9 cellular contexts compared by ENCODE assay signal in genomic region chr1:83693409-83694126, GRCh38.
DNase-seq lines count a peak whose midpoint lies in the region; ATAC-seq and TF ChIP-seq lines count a peak whose summit lies in the region.
"Had no signal": no experiment of that assay in that cellular context is flagged by ENCODE, and none has a peak within 500 bp of the region (broad histone marks: within the 10 kb centered on the region; RNA-seq: fewer than 3 reads in every experiment).

No MANE protein-coding gene starts in this region.

- peaks cover 20% of the 10 kb centered on the region for H3K4me1 Mint-ChIP-seq in activated CD4-positive, alpha-beta T cell treated with anti-CD3 and anti-CD28 coated beads, Interleukin-2, amount 10 ng/mL, durations not matched to agents 24 days and 14 days
- peaks cover 17% of the 10 kb centered on the region for H3K4me1 Mint-ChIP-seq in activated CD8-positive, alpha-beta T cell treated with anti-CD3 and anti-CD28 coated beads, Interleukin-2, amount 10 ng/mL, durations not matched to agents 7 days and 5 days (ENCODE audit: low read depth)
- H3K4me1 Mint-ChIP-seq in activated CD8-positive, alpha-beta memory T cell treated with anti-CD3 and anti-CD28 coated beads, Interleukin-2, amount 10 ng/mL, durations not matched to agents 7 days and 5 days = no peaks in the 10 kb centered on the region

- no peaks in the 10 kb centered on the region for H3K27me3 ChIP-seq in brain microvascular endothelial cell (replicated peaks)

- CTCF ChIA-PET in activated CD8-positive, alpha-beta T cell treated with anti-CD3 and anti-CD28 coated beads, Interleukin-2, amount 10 ng/mL, durations not matched to agents 7 days and 5 days (lab: Charles Lee) = no interaction called here
- CTCF ChIA-PET in activated CD8-positive, alpha-beta memory T cell treated with anti-CD3 and anti-CD28 coated beads, Interleukin-2, amount 10 ng/mL, durations not matched to agents 7 days and 5 days (lab: Charles Lee) = no interaction called here

- H3K27me3 Mint-ChIP-seq in activated CD4-positive, alpha-beta T cell treated with anti-CD3 and anti-CD28 coated beads, Interleukin-2, amount 10 ng/mL, durations not matched to agents 24 days and 14 days = peaks cover 7% of the 10 kb centered on the region
- no peaks in the 10 kb centered on the region for H3K27me3 Mint-ChIP-seq in activated CD8-positive, alpha-beta T cell treated with anti-CD3 and anti-CD28 coated beads, Interleukin-2, amount 10 ng/mL, durations not matched to agents 7 days and 5 days (ENCODE audit: low read depth)
- H3K27me3 Mint-ChIP-seq in activated CD8-positive, alpha-beta memory T cell treated with anti-CD3 and anti-CD28 coated beads, Interleukin-2, amount 10 ng/mL, durations not matched to agents 7 days and 5 days = peaks cover 13% of the 10 kb centered on the region

- H3K4me3 Mint-ChIP-seq in activated CD4-positive, alpha-beta T cell treated with anti-CD3 and anti-CD28 coated beads, Interleukin-2, amount 10 ng/mL, durations not matched to agents 24 days and 14 days = peak overlapping the region; percentile 87
- peak overlapping the region; percentile 74 for H3K4me3 Mint-ChIP-seq in activated CD8-positive, alpha-beta T cell treated with anti-CD3 and anti-CD28 coated beads, Interleukin-2, amount 10 ng/mL, durations not matched to agents 7 days and 5 days
- H3K4me3 Mint-ChIP-seq in activated CD8-positive, alpha-beta memory T cell treated with anti-CD3 and anti-CD28 coated beads, Interleukin-2, amount 10 ng/mL, durations not matched to agents 7 days and 5 days = no peak overlapping the region

- POLR2A ChIA-PET in activated CD8-positive, alpha-beta T cell treated with anti-CD3 and anti-CD28 coated beads, Interleukin-2, amount 10 ng/mL, durations not matched to agents 7 days and 5 days (lab: Charles Lee) = no interaction called here

- intact Hi-C loops in activated CD4-positive, alpha-beta T cell treated with anti-CD3 and anti-CD28 coated beads, Interleukin-2, amount 10 ng/mL, durations not matched to agents 24 days and 14 days (cut with micrococcal nuclease) = no loop called here

- no peak overlapping the region for H3K4me3 ChIP-seq in brain microvascular endothelial cell (ENCODE audit: low read depth, low read length)

- H3K27ac Mint-ChIP-seq in activated CD4-positive, alpha-beta T cell treated with anti-CD3 and anti-CD28 coated beads, Interleukin-2, amount 10 ng/mL, durations not matched to agents 24 days and 14 days = no peak overlapping the region
- no peak overlapping the region for H3K27ac Mint-ChIP-seq in activated CD8-positive, alpha-beta T cell treated with anti-CD3 and anti-CD28 coated beads, Interleukin-2, amount 10 ng/mL, durations not matched to agents 7 days and 5 days
- no peak overlapping the region for H3K27ac Mint-ChIP-seq in activated CD8-positive, alpha-beta memory T cell treated with anti-CD3 and anti-CD28 coated beads, Interleukin-2, amount 10 ng/mL, durations not matched to agents 7 days and 5 days

- no peak for DNase-seq in activated CD4-positive, alpha-beta T cell treated with anti-CD3 and anti-CD28 coated beads, Interleukin-2, amount 10 ng/mL, durations not matched to agents 24 days and 14 days
- no peak for DNase-seq in activated CD4-positive, alpha-beta T cell treated with anti-CD3 and anti-CD28 coated beads, Interleukin-2, amount 50 U/mL, for 48 hours
- DNase-seq in activated CD8-positive, alpha-beta T cell treated with anti-CD3 and anti-CD28 coated beads, Interleukin-2, amount 10 ng/mL, durations not matched to agents 7 days and 5 days = no peak
- DNase-seq in islet precursor cell (peak; percentile 72), superior temporal gyrus (ENCODE audit: extremely low spot score) (peak; percentile 51), HuH-7.5 (ENCODE audit: low spot score) (no peak), brain microvascular endothelial cell (no peak)
- DNase-seq in activated CD8-positive, alpha-beta memory T cell treated with anti-CD3 and anti-CD28 coated beads, Interleukin-2, amount 10 ng/mL, durations not matched to agents 7 days and 5 days = no peak

- ATAC-seq in activated CD8-positive, alpha-beta T cell treated with anti-CD3 and anti-CD28 coated beads, Interleukin-2, amount 10 ng/mL, durations not matched to agents 7 days and 5 days = no peak
- ATAC-seq in activated CD8-positive, alpha-beta memory T cell treated with anti-CD3 and anti-CD28 coated beads, Interleukin-2, amount 10 ng/mL, durations not matched to agents 7 days and 5 days = no peak

- no peaks in the 10 kb centered on the region for H3K36me3 Mint-ChIP-seq in activated CD4-positive, alpha-beta T cell treated with anti-CD3 and anti-CD28 coated beads, Interleukin-2, amount 10 ng/mL, durations not matched to agents 24 days and 14 days (ENCODE audit: low read depth)
- no peaks in the 10 kb centered on the region for H3K36me3 Mint-ChIP-seq in activated CD8-positive, alpha-beta T cell treated with anti-CD3 and anti-CD28 coated beads, Interleukin-2, amount 10 ng/mL, durations not matched to agents 7 days and 5 days (ENCODE audit: low read depth)
- no peaks in the 10 kb centered on the region for H3K36me3 Mint-ChIP-seq in activated CD8-positive, alpha-beta memory T cell treated with anti-CD3 and anti-CD28 coated beads, Interleukin-2, amount 10 ng/mL, durations not matched to agents 7 days and 5 days

- H3K27ac ChIP-seq in brain microvascular endothelial cell = no peak overlapping the region
- H3K27ac ChIP-seq: C4-2B had no signal

- no peak for TF ChIP-seq CTCF in brain microvascular endothelial cell (IDR thresholded peaks at IDR 0.05; ENCODE audit: low read depth, low read length, missing control alignments)

- H3K9me3 Mint-ChIP-seq in activated CD4-positive, alpha-beta T cell treated with anti-CD3 and anti-CD28 coated beads, Interleukin-2, amount 10 ng/mL, durations not matched to agents 24 days and 14 days = peaks cover 16% of the 10 kb centered on the region
- H3K9me3 Mint-ChIP-seq in activated CD8-positive, alpha-beta T cell treated with anti-CD3 and anti-CD28 coated beads, Interleukin-2, amount 10 ng/mL, durations not matched to agents 7 days and 5 days (ENCODE audit: insufficient read depth) = no peaks in the 10 kb centered on the region
- peaks cover 4% of the 10 kb centered on the region for H3K9me3 Mint-ChIP-seq in activated CD8-positive, alpha-beta memory T cell treated with anti-CD3 and anti-CD28 coated beads, Interleukin-2, amount 10 ng/mL, durations not matched to agents 7 days and 5 days (ENCODE audit: low read depth)

- no peaks in the 10 kb centered on the region for H3K36me3 ChIP-seq in brain microvascular endothelial cell (replicated peaks)

- in situ Hi-C loops in brain microvascular endothelial cell (cut with HindIII; ENCODE audit: low pct_ligation_motif_present, low sequenced_read_pairs) = no loop called here

Comparison
In these comparisons a context has a peak if more than half of its experiments do, and no peak if none do; other contexts are left out.
1. DNase-seq: peak in islet precursor cell (single experiment) and superior temporal gyrus (single experiment); none in activated CD4-positive, alpha-beta T cell treated with anti-CD3 and anti-CD28 coated beads, Interleukin-2, amount 10 ng/mL, durations not matched to agents 24 days and 14 days (single experiment), activated CD4-positive, alpha-beta T cell treated with anti-CD3 and anti-CD28 coated beads, Interleukin-2, amount 50 U/mL, for 48 hours (0 of 2), activated CD8-positive, alpha-beta T cell treated with anti-CD3 and anti-CD28 coated beads, Interleukin-2, amount 10 ng/mL, durations not matched to agents 7 days and 5 days (single experiment), activated CD8-positive, alpha-beta memory T cell treated with anti-CD3 and anti-CD28 coated beads, Interleukin-2, amount 10 ng/mL, durations not matched to agents 7 days and 5 days (single experiment), HuH-7.5 (single experiment) and brain microvascular endothelial cell (single experiment).